Comparison of ENCODE assay signal across 1 cellular context in the genomic region with DNA sequence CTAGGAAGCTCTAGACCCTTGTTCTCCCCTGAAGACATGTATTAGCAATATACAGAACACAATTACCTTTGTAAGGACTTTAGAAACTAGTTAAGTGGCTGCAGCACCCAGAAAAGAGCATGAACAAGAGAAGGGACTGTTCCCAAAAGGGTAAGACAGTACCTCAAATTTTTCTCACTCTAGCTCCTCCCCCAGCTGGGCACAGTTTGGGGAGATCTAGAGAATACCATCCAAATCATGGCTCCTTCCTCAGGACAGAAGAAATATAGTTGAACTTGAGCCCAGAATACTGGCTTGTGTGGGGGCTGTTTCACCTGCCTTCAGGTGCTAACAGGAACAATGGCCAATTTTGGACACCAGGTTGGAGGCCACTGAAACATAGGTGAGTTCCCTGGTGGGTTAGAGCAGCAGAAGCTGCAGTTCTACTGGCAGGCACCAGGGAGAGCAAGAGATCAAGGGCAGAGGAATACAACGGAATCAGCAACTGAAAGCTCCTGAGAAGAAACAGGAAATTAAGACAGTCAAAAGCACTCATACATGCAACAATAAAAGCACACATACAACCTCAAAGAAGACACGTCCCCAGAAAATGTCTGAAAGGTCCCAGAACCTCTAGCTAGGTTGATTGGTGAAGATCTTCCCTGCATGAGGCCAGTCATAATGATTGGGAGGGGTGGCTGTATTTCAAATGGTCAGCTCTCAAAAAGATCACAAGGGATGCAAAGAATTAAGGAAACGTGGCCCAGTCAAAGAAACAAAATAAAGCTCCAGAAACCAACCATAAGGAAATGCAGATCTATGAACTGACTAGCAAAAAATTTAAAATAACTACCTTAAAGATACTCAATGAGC.
TF ChIP-seq lines count a peak whose summit lies in the region.

No MANE protein-coding gene starts in this region.

TF ChIP-seq in HepG2, 621 proteins besides CTCF, POLR2A, EP300 and RAD21 (continued from another document and continues in another):
- TF ChIP-seq, protein P1, sequence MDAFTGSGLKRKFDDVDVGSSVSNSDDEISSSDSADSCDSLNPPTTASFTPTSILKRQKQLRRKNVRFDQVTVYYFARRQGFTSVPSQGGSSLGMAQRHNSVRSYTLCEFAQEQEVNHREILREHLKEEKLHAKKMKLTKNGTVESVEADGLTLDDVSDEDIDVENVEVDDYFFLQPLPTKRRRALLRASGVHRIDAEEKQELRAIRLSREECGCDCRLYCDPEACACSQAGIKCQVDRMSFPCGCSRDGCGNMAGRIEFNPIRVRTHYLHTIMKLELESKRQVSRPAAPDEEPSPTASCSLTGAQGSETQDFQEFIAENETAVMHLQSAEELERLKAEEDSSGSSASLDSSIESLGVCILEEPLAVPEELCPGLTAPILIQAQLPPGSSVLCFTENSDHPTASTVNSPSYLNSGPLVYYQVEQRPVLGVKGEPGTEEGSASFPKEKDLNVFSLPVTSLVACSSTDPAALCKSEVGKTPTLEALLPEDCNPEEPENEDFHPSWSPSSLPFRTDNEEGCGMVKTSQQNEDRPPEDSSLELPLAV (CRISPR knock-in tag; conservative IDR thresholded peaks at IDR 0.05; ENCODE audit: low read depth), result no peak
- no peak for TF ChIP-seq ZNF30 (CRISPR knock-in tag; IDR thresholded peaks at IDR 0.05)
- no peak for TF ChIP-seq NAIF1 (CRISPR knock-in tag; IDR thresholded peaks at IDR 0.05; ENCODE audit: borderline replicate concordance)
- TF ChIP-seq ZFAT (CRISPR knock-in tag; conservative IDR thresholded peaks at IDR 0.05), result no peak
- TF ChIP-seq NCOA1 (CRISPR knock-in tag; IDR thresholded peaks at IDR 0.05), result no peak
- no peak for TF ChIP-seq ZNF660 (CRISPR knock-in tag; IDR thresholded peaks at IDR 0.05; ENCODE audit: borderline replicate concordance, low read depth)
- TF ChIP-seq PRDM10 (CRISPR knock-in tag; IDR thresholded peaks at IDR 0.05; ENCODE audit: low read depth), result 0 out of 2 replicates have a peak, but pooled peaks have one; percentile 23
- no peak for TF ChIP-seq ZNF451 (CRISPR knock-in tag; IDR thresholded peaks at IDR 0.05)
- no peak for TF ChIP-seq ZNF224 (CRISPR knock-in tag; IDR thresholded peaks at IDR 0.05)
- TF ChIP-seq KDM3A (CRISPR knock-in tag; IDR thresholded peaks at IDR 0.05; ENCODE audit: low read depth), result no peak; the same call in 1 of the 2 replicates
- no peak for TF ChIP-seq SP2 (CRISPR knock-in tag; IDR thresholded peaks at IDR 0.05)
- TF ChIP-seq MED1 (CRISPR knock-in tag; IDR thresholded peaks at IDR 0.05), result peak; percentile 47; the same call in 1 of the 2 replicates
- TF ChIP-seq, protein P2, sequence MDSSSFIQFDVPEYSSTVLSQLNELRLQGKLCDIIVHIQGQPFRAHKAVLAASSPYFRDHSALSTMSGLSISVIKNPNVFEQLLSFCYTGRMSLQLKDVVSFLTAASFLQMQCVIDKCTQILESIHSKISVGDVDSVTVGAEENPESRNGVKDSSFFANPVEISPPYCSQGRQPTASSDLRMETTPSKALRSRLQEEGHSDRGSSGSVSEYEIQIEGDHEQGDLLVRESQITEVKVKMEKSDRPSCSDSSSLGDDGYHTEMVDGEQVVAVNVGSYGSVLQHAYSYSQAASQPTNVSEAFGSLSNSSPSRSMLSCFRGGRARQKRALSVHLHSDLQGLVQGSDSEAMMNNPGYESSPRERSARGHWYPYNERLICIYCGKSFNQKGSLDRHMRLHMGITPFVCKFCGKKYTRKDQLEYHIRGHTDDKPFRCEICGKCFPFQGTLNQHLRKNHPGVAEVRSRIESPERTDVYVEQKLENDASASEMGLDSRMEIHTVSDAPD (CRISPR knock-in tag; IDR thresholded peaks at IDR 0.05), result no peak
- TF ChIP-seq MTF2 (CRISPR knock-in tag; IDR thresholded peaks at IDR 0.05; ENCODE audit: borderline replicate concordance), result no peak
- no peak for TF ChIP-seq PHF5A (CRISPR knock-in tag; IDR thresholded peaks at IDR 0.05; ENCODE audit: low read depth, unreplicated experiment)
- TF ChIP-seq ETV5 (CRISPR knock-in tag; IDR thresholded peaks at IDR 0.05; ENCODE audit: borderline replicate concordance), result peak; percentile 57; the same call in 1 of the 2 replicates
- no peak for TF ChIP-seq ZNF549 (CRISPR knock-in tag; IDR thresholded peaks at IDR 0.05)
- TF ChIP-seq, protein P3, sequence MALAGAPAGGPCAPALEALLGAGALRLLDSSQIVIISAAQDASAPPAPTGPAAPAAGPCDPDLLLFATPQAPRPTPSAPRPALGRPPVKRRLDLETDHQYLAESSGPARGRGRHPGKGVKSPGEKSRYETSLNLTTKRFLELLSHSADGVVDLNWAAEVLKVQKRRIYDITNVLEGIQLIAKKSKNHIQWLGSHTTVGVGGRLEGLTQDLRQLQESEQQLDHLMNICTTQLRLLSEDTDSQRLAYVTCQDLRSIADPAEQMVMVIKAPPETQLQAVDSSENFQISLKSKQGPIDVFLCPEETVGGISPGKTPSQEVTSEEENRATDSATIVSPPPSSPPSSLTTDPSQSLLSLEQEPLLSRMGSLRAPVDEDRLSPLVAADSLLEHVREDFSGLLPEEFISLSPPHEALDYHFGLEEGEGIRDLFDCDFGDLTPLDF (CRISPR knock-in tag; IDR thresholded peaks at IDR 0.05), result no peak
- no peak for TF ChIP-seq ETS1 (CRISPR knock-in tag; IDR thresholded peaks at IDR 0.05)
- 0 out of 2 replicates have a peak, but pooled peaks have one; percentile 26 for TF ChIP-seq IRF2 (CRISPR knock-in tag; IDR thresholded peaks at IDR 0.05)
- TF ChIP-seq ZNF83 (CRISPR knock-in tag; IDR thresholded peaks at IDR 0.05; ENCODE audit: borderline replicate concordance), result no peak
- no peak for TF ChIP-seq GABPB1 (CRISPR knock-in tag; IDR thresholded peaks at IDR 0.05)
- no peak for TF ChIP-seq ZNF136 (CRISPR knock-in tag; IDR thresholded peaks at IDR 0.05; ENCODE audit: low read depth)
- TF ChIP-seq ZNF317 (CRISPR knock-in tag; IDR thresholded peaks at IDR 0.05), result no peak
- TF ChIP-seq SMAD3 (CRISPR knock-in tag; IDR thresholded peaks at IDR 0.05), result 0 out of 2 replicates have a peak, but pooled peaks have one; percentile 23
- TF ChIP-seq, protein P4, sequence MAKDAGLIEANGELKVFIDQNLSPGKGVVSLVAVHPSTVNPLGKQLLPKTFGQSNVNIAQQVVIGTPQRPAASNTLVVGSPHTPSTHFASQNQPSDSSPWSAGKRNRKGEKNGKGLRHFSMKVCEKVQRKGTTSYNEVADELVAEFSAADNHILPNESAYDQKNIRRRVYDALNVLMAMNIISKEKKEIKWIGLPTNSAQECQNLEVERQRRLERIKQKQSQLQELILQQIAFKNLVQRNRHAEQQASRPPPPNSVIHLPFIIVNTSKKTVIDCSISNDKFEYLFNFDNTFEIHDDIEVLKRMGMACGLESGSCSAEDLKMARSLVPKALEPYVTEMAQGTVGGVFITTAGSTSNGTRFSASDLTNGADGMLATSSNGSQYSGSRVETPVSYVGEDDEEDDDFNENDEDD (CRISPR knock-in tag; IDR thresholded peaks at IDR 0.05; ENCODE audit: borderline replicate concordance), result no peak
- TF ChIP-seq KAT2B (IDR thresholded peaks at IDR 0.05; ENCODE audit: borderline replicate concordance, low read depth, low read length), result no peak
- no peak for TF ChIP-seq STAT6 (CRISPR knock-in tag; IDR thresholded peaks at IDR 0.05; ENCODE audit: borderline replicate concordance)
- TF ChIP-seq ADNP (CRISPR knock-in tag; IDR thresholded peaks at IDR 0.05), result no peak
- no peak for TF ChIP-seq ZNF121 (CRISPR knock-in tag; IDR thresholded peaks at IDR 0.05)
- TF ChIP-seq, protein P5, sequence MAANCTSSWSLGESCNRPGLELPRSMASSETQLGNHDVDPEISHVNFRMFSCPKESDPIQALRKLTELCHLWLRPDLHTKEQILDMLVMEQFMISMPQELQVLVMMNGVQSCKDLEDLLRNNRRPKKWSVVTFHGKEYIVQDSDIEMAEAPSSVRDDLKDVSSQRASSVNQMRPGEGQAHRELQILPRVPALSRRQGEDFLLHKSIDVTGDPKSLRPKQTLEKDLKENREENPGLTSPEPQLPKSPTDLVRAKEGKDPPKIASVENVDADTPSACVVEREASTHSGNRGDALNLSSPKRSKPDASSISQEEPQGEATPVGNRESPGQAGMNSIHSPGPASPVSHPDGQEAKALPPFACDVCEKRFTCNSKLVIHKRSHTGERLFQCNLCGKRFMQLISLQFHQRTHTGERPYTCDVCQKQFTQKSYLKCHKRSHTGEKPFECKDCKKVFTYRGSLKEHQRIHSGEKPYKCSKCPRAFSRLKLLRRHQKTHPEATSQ (CRISPR knock-in tag; IDR thresholded peaks at IDR 0.05; ENCODE audit: borderline replicate concordance), result no peak
- TF ChIP-seq ZNF777 (CRISPR knock-in tag; IDR thresholded peaks at IDR 0.05), result no peak
- TF ChIP-seq ARNT2 (CRISPR knock-in tag; IDR thresholded peaks at IDR 0.05; ENCODE audit: low read depth), result no peak
- TF ChIP-seq ZNF382 (CRISPR knock-in tag; IDR thresholded peaks at IDR 0.05; ENCODE audit: borderline replicate concordance), result no peak
- peak; percentile 95 for TF ChIP-seq STAG1 (CRISPR knock-in tag; IDR thresholded peaks at IDR 0.05)
- no peak for TF ChIP-seq ZNF446 (CRISPR knock-in tag; IDR thresholded peaks at IDR 0.05)
- no peak for TF ChIP-seq SMARCE1 (IDR thresholded peaks at IDR 0.05; ENCODE audit: borderline replicate concordance)
- no peak for TF ChIP-seq ZFP62 (CRISPR knock-in tag; IDR thresholded peaks at IDR 0.05)
- TF ChIP-seq, protein P6, sequence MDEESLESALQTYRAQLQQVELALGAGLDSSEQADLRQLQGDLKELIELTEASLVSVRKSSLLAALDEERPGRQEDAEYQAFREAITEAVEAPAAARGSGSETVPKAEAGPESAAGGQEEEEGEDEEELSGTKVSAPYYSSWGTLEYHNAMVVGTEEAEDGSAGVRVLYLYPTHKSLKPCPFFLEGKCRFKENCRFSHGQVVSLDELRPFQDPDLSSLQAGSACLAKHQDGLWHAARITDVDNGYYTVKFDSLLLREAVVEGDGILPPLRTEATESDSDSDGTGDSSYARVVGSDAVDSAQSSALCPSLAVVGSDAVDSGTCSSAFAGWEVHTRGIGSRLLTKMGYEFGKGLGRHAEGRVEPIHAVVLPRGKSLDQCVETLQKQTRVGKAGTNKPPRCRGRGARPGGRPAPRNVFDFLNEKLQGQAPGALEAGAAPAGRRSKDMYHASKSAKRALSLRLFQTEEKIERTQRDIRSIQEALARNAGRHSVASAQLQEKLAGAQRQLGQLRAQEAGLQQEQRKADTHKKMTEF (CRISPR knock-in tag; IDR thresholded peaks at IDR 0.05), result 0 out of 2 replicates have a peak, but pooled peaks have one; percentile 24
